In genomic region chr6:32984639-32985389, GRCh38 we compare ENCODE assay signal across 8 cellular contexts. TPM values are rescaled to one million over a fixed set of nuclear protein-coding genes. Genes with fewer than 3 reads are reported as not detected.
DNase-seq lines count a peak whose midpoint lies in the region; ATAC-seq, FAIRE-seq and TF ChIP-seq lines count a peak whose summit lies in the region.

No MANE protein-coding gene starts in this region.

- H3K9me3 ChIP-seq in NT2/D1 (ENCODE audit: insufficient read depth, low read length), result no peaks in the 10 kb centered on the region

- no peak overlapping the region for H3K9ac ChIP-seq in NT2/D1 (ENCODE audit: insufficient read length, low read depth)

- ATAC-seq in HG02981 (IDR thresholded peaks at IDR 0.05; ENCODE audit: unreplicated experiment), result no peak

- H3K36me3 ChIP-seq in NT2/D1 (ENCODE audit: insufficient read depth, insufficient read length, low read length), result peaks cover 23% of the 10 kb centered on the region

- FAIRE-seq in endometrium (lab: Jason Lieb, UNC), result peak; percentile 18

- DNase-seq in NT2/D1 (ENCODE audit: low read depth, low spot score) (peak; percentile 77), mucosa of gallbladder (ENCODE audit: low spot score) (peak; percentile 95)
- DNase-seq in activated CD8-positive, alpha-beta memory T cell treated with anti-CD3 and anti-CD28 coated beads for 48 hours (ENCODE audit: low read depth in 2 of 3, low spot score in 2 of 3), result peak; percentile 57 to 81 (median 74)
- DNase-seq in stimulated activated CD8-positive, alpha-beta memory T cell treated with anti-CD3 and anti-CD28 coated beads, Interleukin-7, amount 100 ng/mL, for 24 hours (ENCODE audit: low read depth), result peak; percentile 86

- peak; percentile 86 for TF ChIP-seq RAD21 in Ishikawa (IDR thresholded peaks at IDR 0.05; ENCODE audit: low read depth)

- H3K4me1 ChIP-seq in NT2/D1 (ENCODE audit: insufficient read depth, insufficient read length), result no peaks in the 10 kb centered on the region

- TF ChIP-seq EP300 in Ishikawa (IDR thresholded peaks at IDR 0.05; ENCODE audit: borderline replicate concordance), result no peak

- H3K4me3 ChIP-seq in GM12875 (ENCODE audit: low read depth, low read length) (no peak overlapping the region), NT2/D1 (ENCODE audit: insufficient read length, low read depth) (no peak overlapping the region)

- peak; percentile 77 for TF ChIP-seq CTCF in GM12875 (IDR thresholded peaks at IDR 0.05; ENCODE audit: borderline replicate concordance, insufficient read depth, low read depth, low read length)

- no peaks in the 10 kb centered on the region for H3K27me3 ChIP-seq in NT2/D1 (ENCODE audit: insufficient read depth, insufficient read length)

TF ChIP-seq in Ishikawa, 13 proteins besides CTCF, POLR2A, EP300 and RAD21:
- TF ChIP-seq TEAD4 (IDR thresholded peaks at IDR 0.05), result no peak
- TF ChIP-seq YY1 (IDR thresholded peaks at IDR 0.05; ENCODE audit: low read depth), result no peak
- no peak for TF ChIP-seq ZBTB7A (IDR thresholded peaks at IDR 0.05; ENCODE audit: low read depth)
- no peak for TF ChIP-seq EGR1 (IDR thresholded peaks at IDR 0.05)
- TF ChIP-seq FOXM1 (IDR thresholded peaks at IDR 0.05; ENCODE audit: borderline replicate concordance, low read depth), result no peak
- no peak for TF ChIP-seq CREB1 (IDR thresholded peaks at IDR 0.05; ENCODE audit: low read depth)
- TF ChIP-seq MAX (IDR thresholded peaks at IDR 0.05), result no peak

RNA-seq across cellular contexts. Expression of gene BRD2, which starts 16.4 kb away (rescaled TPM):
- total RNA-seq in mucosa of gallbladder, result 150 TPM

RNA-seq across cellular contexts. Expression of gene HLA-DOA, which starts 24.6 kb away (rescaled TPM):
- 8.4 TPM for total RNA-seq in mucosa of gallbladder

RNA-seq across cellular contexts. Expression of gene HLA-DMA, which starts 31.9 kb away (rescaled TPM):
- 68.2 TPM for total RNA-seq in mucosa of gallbladder

RNA-seq across cellular contexts. Expression of gene HLA-DMB, which starts 44.0 kb away (rescaled TPM):
- total RNA-seq in mucosa of gallbladder, result 43.2 TPM
